In genomic region chr20:63037669-63038268, GRCh38 we compare ENCODE assay signal across 1 cellular context.
TF ChIP-seq lines count a peak whose summit lies in the region.

No MANE protein-coding gene starts in this region.

TF ChIP-seq in HepG2, 621 proteins besides CTCF, POLR2A, EP300 and RAD21 (continued from another document):
- no peak for TF ChIP-seq RERE (CRISPR knock-in tag; IDR thresholded peaks at IDR 0.05; ENCODE audit: low read depth)
- no peak for TF ChIP-seq ZBTB7B (CRISPR knock-in tag; IDR thresholded peaks at IDR 0.05)
- TF ChIP-seq FOXA3 (CRISPR knock-in tag; IDR thresholded peaks at IDR 0.05) = no peak
- TF ChIP-seq KAT8 (CRISPR knock-in tag; IDR thresholded peaks at IDR 0.05) = no peak
- no peak for TF ChIP-seq NR2F6 (IDR thresholded peaks at IDR 0.05)
- no peak for TF ChIP-seq NR2F6 (CRISPR knock-in tag; IDR thresholded peaks at IDR 0.05)
- TF ChIP-seq ZBTB33 (CRISPR knock-in tag; IDR thresholded peaks at IDR 0.05) = 0 out of 2 replicates have a peak, but pooled peaks have one; percentile 11
- no peak for TF ChIP-seq ZNF552 (CRISPR knock-in tag; IDR thresholded peaks at IDR 0.05; ENCODE audit: borderline replicate concordance)
- TF ChIP-seq NBN (conservative IDR thresholded peaks at IDR 0.05) = no peak
- TF ChIP-seq ZNF720 (CRISPR knock-in tag; IDR thresholded peaks at IDR 0.05) = no peak
- TF ChIP-seq ZNF841 (CRISPR knock-in tag; IDR thresholded peaks at IDR 0.05; ENCODE audit: borderline replicate concordance) = no peak
- peak; percentile 99 for TF ChIP-seq ZXDC (CRISPR knock-in tag; IDR thresholded peaks at IDR 0.05)
- peak; percentile 61; the same call in 1 of the 2 replicates for TF ChIP-seq GABPB1 (CRISPR knock-in tag; IDR thresholded peaks at IDR 0.05)
- TF ChIP-seq ZNF788 (CRISPR knock-in tag; IDR thresholded peaks at IDR 0.05; ENCODE audit: borderline replicate concordance) = no peak
- no peak for TF ChIP-seq ZNF850 (CRISPR knock-in tag; conservative IDR thresholded peaks at IDR 0.05)
- TF ChIP-seq ZFP41 (CRISPR knock-in tag; IDR thresholded peaks at IDR 0.05; ENCODE audit: borderline replicate concordance) = no peak
- TF ChIP-seq ZNF446 (CRISPR knock-in tag; IDR thresholded peaks at IDR 0.05) = no peak
TF ChIP-seq in HepG2: peak in this region for 6.
